In genomic region chr11:27404427-27404826, GRCh38 we compare ENCODE assay signal across 22 cellular contexts. TPM values are rescaled to one million over a fixed set of nuclear protein-coding genes. Genes with fewer than 3 reads are reported as not detected.
DNase-seq lines count a peak whose midpoint lies in the region; TF ChIP-seq lines count a peak whose summit lies in the region.
"Had no signal": no experiment of that assay in that cellular context is flagged by ENCODE, and none has a peak within 500 bp of the region (broad histone marks: within the 10 kb centered on the region; RNA-seq: fewer than 3 reads in every experiment).

No MANE protein-coding gene starts in this region.

- H3K27me3 ChIP-seq in liver (ENCODE audit: control insufficient read depth in 4 of 4, insufficient read depth in 4 of 4, low read length in 3 of 4) = no peaks in the 10 kb centered on the region
- no peaks in the 10 kb centered on the region for H3K27me3 ChIP-seq in tibial artery
- no peaks in the 10 kb centered on the region for H3K27me3 ChIP-seq in MM.1S (replicated peaks; ENCODE audit: insufficient read depth, low read length)

- no peak overlapping the region for H3K4me2 ChIP-seq in MM.1S (ENCODE audit: low read depth, low read length)

- H3K4me3 Mint-ChIP-seq in immature natural killer cell = no peak overlapping the region
- H3K4me3 Mint-ChIP-seq: B cell; CD14-positive monocyte; CD8-positive, alpha-beta memory T cell had no signal

- H3K27ac ChIP-seq in caudate nucleus (ENCODE audit: low read depth, low read length) (peak overlapping the region; percentile 5), liver (ENCODE audit: low read depth in 1 of 2, low read length in 2 of 2) (peak overlapping the region; percentile 44 to 54), tibial artery (peak overlapping the region; percentile 27 to 29), MM.1S (ENCODE audit: low read length) (no peak overlapping the region)
- H3K27ac ChIP-seq: RWPE1 had no signal

- H2AFZ ChIP-seq in MM.1S (ENCODE audit: low read length) = no peak overlapping the region

- H3K27me3 Mint-ChIP-seq in immature natural killer cell (ENCODE audit: low read depth in 3 of 3) = peaks cover 0 to 6% (median 0%) of the 10 kb centered on the region in 3 donors
- H3K27me3 Mint-ChIP-seq: B cell had no signal

- no peak overlapping the region for H3K9ac ChIP-seq in liver (ENCODE audit: low read depth in 1 of 2, low read length in 2 of 2)
- no peak overlapping the region for H3K9ac ChIP-seq in MM.1S (ENCODE audit: low read length)

- no peaks in the 10 kb centered on the region for H3K36me3 Mint-ChIP-seq in immature natural killer cell
- H3K36me3 Mint-ChIP-seq: CD14-positive monocyte; CD8-positive, alpha-beta memory T cell had no signal

- no peak overlapping the region for H3K4me3 ChIP-seq in liver (ENCODE audit: low read depth in 1 of 3, low read length in 3 of 3)
- H3K4me3 ChIP-seq in tibial artery = no peak overlapping the region
- H3K4me3 ChIP-seq in MM.1S (ENCODE audit: low read length) = no peak overlapping the region

- TF ChIP-seq CTCF in liver (IDR thresholded peaks at IDR 0.05; ENCODE audit: low read depth, low read length, missing input control) (no peak), tibial artery (IDR thresholded peaks at IDR 0.05) (no peak), MM.1S (IDR thresholded peaks at IDR 0.05; ENCODE audit: low read length) (no peak), GM13977 (IDR thresholded peaks at IDR 0.05; ENCODE audit: extremely low read depth, insufficient read depth, missing control alignments) (no peak)

- H4K20me1 ChIP-seq in MM.1S (ENCODE audit: insufficient read depth, low read length) = no peaks in the 10 kb centered on the region

- H3K4me1 ChIP-seq in liver (ENCODE audit: control insufficient read depth in 4 of 4, insufficient read depth in 4 of 4, low read length in 3 of 4) = peaks cover 11 to 49% (median 24%) of the 10 kb centered on the region in 4 donors
- peaks cover 0 to 48% (median 28%) of the 10 kb centered on the region in 4 donors for H3K4me1 ChIP-seq in tibial artery
- H3K4me1 ChIP-seq in MM.1S (ENCODE audit: low read length) = no peaks in the 10 kb centered on the region

- H3K4me1 Mint-ChIP-seq in immature natural killer cell = no peaks in the 10 kb centered on the region
- H3K4me1 Mint-ChIP-seq: B cell; CD8-positive, alpha-beta memory T cell had no signal

- no peaks in the 10 kb centered on the region for H3K9me3 ChIP-seq in liver (ENCODE audit: control insufficient read depth in 4 of 4, low read length in 3 of 4)
- H3K9me3 ChIP-seq in tibial artery = no peaks in the 10 kb centered on the region
- no peaks in the 10 kb centered on the region for H3K9me3 ChIP-seq in MM.1S (replicated peaks; ENCODE audit: insufficient read depth, low read length)

- DNase-seq in HuH-7 (ENCODE audit: low spot score) (peak; percentile 17), caudate nucleus (lab: John Stamatoyannopoulos, UW) (no peak), tibial artery (no peak), MM.1S (no peak), GM13977 (ENCODE audit: low spot score) (no peak), immature natural killer cell (no peak)
- DNase-seq: Calu3; CD8-positive, alpha-beta memory T cell; HCEC 1CT; IMR-90; KG1; NCI-H1048; NCI-H1417; NCI-H1694 treated with DMSO at 0.1 percent for 48 hours; NCI-H2081; NCI-H2227 treated with DMSO at 0.1 percent for 48 hours; NCI-H526 treated with DMSO at 0.1 percent for 48 hours; SHP77 treated with DMSO at 0.1 percent for 48 hours had no signal

- intact Hi-C loops in tibial artery (cut with DNase I; ENCODE audit: low total_unique reads) = loop anchor here (10.0 kb wide), 1 partner anchor 70 kb away; the partner anchor contains the start of gene LGR4

- WGBS in liver = 66% methylated on average over 2 of the region's 2 CpGs

- H3K36me3 ChIP-seq in liver (ENCODE audit: control insufficient read depth in 4 of 4, insufficient read depth in 3 of 4, low read depth in 1 of 4, low read length in 3 of 4) (no peaks in the 10 kb centered on the region), tibial artery (no peaks in the 10 kb centered on the region), MM.1S (replicated peaks; ENCODE audit: insufficient read depth, low read length) (no peaks in the 10 kb centered on the region)

- no peaks in the 10 kb centered on the region for H3K9me2 ChIP-seq in MM.1S (replicated peaks; ENCODE audit: insufficient read depth, low read length)

- H3K79me2 ChIP-seq in MM.1S (ENCODE audit: low read length) = no peaks in the 10 kb centered on the region

- no peak overlapping the region for H3K27ac Mint-ChIP-seq in immature natural killer cell
- H3K27ac Mint-ChIP-seq: B cell; CD14-positive monocyte; CD8-positive, alpha-beta memory T cell had no signal

- in situ Hi-C loops in GM13977 (cut with MboI; ENCODE audit: low pct_unique_long_range_greater_than_20kb, low sequenced_read_pairs, unreplicated experiment) = no loop called here

- H3K9me3 Mint-ChIP-seq in immature natural killer cell = no peaks in the 10 kb centered on the region
- H3K9me3 Mint-ChIP-seq: CD8-positive, alpha-beta memory T cell had no signal

- peak; percentile 14 to 22 for TF ChIP-seq RAD21 in liver (IDR thresholded peaks at IDR 0.05)

- H3F3A ChIP-seq in MM.1S (ENCODE audit: insufficient read depth, low read length) = no peaks in the 10 kb centered on the region

TF ChIP-seq in liver, 16 proteins besides CTCF, POLR2A, EP300 and RAD21:
- TF ChIP-seq ATF3 (IDR thresholded peaks at IDR 0.05) (peak; percentile 47), MAX (IDR thresholded peaks at IDR 0.05) (peak; percentile 31), SP1 (IDR thresholded peaks at IDR 0.05) (peak; percentile 40), RXRA (IDR thresholded peaks at IDR 0.05) (peak; percentile 63 to 66), JUND (IDR thresholded peaks at IDR 0.05) (peak; percentile 46 to 80), HNF4A (conservative IDR thresholded peaks at IDR 0.05) (peak; percentile 83 to 86), HNF4G (IDR thresholded peaks at IDR 0.05) (no peak), YY1 (IDR thresholded peaks at IDR 0.05) (peak; percentile 32), ZBTB33 (IDR thresholded peaks at IDR 0.05) (no peak)

RNA-seq across cellular contexts. Expression of gene CCDC34, which starts 41.4 kb away (rescaled TPM):
- 10 to 100 TPM in 1 of 2 donors, 1 to 10 TPM in 1; 1.8 to 10.5 TPM for total RNA-seq in liver
- polyA plus RNA-seq in liver = 1 to 10 TPM; 1.1 to 1.3 TPM
- 1 to 10 TPM; 1.3 to 1.6 (median 1.4) TPM for polyA plus RNA-seq in immature natural killer cell
